Comparison of ENCODE assay signal across 21 cellular contexts in genomic region chr1:8010080-8010664, GRCh38. TPM values are rescaled to one million over a fixed set of nuclear protein-coding genes. Genes with fewer than 3 reads are reported as not detected.
DNase-seq lines count a peak whose midpoint lies in the region; ATAC-seq, FAIRE-seq and TF ChIP-seq lines count a peak whose summit lies in the region.
"Had no signal": no experiment of that assay in that cellular context is flagged by ENCODE, and none has a peak within 500 bp of the region (broad histone marks: within the 10 kb centered on the region; RNA-seq: fewer than 3 reads in every experiment).

No MANE protein-coding gene starts in this region.

- no peak for ATAC-seq in gastroesophageal sphincter
- ATAC-seq in gastrocnemius medialis: no peak
- no peak for ATAC-seq in activated CD8-positive, alpha-beta T cell treated with anti-CD3 and anti-CD28 coated beads for 36 hours
- ATAC-seq in HG03095 (IDR thresholded peaks at IDR 0.05; ENCODE audit: unreplicated experiment): no peak
- ATAC-seq: stimulated activated naive CD8-positive, alpha-beta T cell treated with anti-CD3 and anti-CD28 coated beads, Interleukin-15, amount 100 ng/mL, for 72 hours had no signal

- no peak overlapping the region for H3K27ac Mint-ChIP-seq in astrocyte (ENCODE audit: unreplicated experiment)
- no peak overlapping the region for H3K27ac Mint-ChIP-seq in activated CD8-positive, alpha-beta T cell treated with anti-CD3 and anti-CD28 coated beads for 36 hours
- H3K27ac Mint-ChIP-seq: activated naive CD8-positive, alpha-beta T cell treated with anti-CD3 and anti-CD28 coated beads, Interleukin-2, amount 10 ng/mL, durations not matched to agents 7 days and 5 days; activated T-helper 2 cell treated with anti-CD3 and anti-CD28 coated beads, Interferon-gamma antibody, Interleukin-2, Interleukin-4, amounts not matched to agents 10 μg/mL and 5 μg/mL and 100 μg/mL, durations not matched to agents 14 hours and 24 hours and 36 hours had no signal

- DNase-seq in HT-29 (ENCODE audit: low spot score) (peak; percentile 36), astrocyte (ENCODE audit: low read depth) (no peak), gastrocnemius medialis (no peak), tibial nerve (ENCODE audit: low spot score in 2 of 2) (no peak), vagina (ENCODE audit: extremely low spot score in 2 of 2) (no peak)
- DNase-seq in activated CD8-positive, alpha-beta T cell treated with anti-CD3 and anti-CD28 coated beads for 36 hours: no peak
- DNase-seq: activated CD4-positive, alpha-beta T cell treated with anti-CD3 and anti-CD28 coated beads for 4 hours; activated naive CD8-positive, alpha-beta T cell treated with anti-CD3 and anti-CD28 coated beads, Interleukin-2, amount 10 ng/mL, durations not matched to agents 7 days and 5 days; DMS79 treated with DMSO at 0.1 percent for 48 hours; GM23248; Kasumi-1; NCI-H1105; NCI-H2081 treated with DMSO at 0.1 percent for 48 hours; NCI-H524; stimulated activated CD4-positive, alpha-beta T cell treated with anti-CD3 and anti-CD28 coated beads, Interleukin-4, amount 100 ng/mL, for 24 hours; stimulated activated naive CD8-positive, alpha-beta T cell treated with anti-CD3 and anti-CD28 coated beads, Interleukin-15, amount 100 ng/mL, for 72 hours had no signal

- H3K4me3 Mint-ChIP-seq in astrocyte (ENCODE audit: unreplicated experiment): peak overlapping the region; percentile 41
- H3K4me3 Mint-ChIP-seq in activated CD8-positive, alpha-beta T cell treated with anti-CD3 and anti-CD28 coated beads for 36 hours: no peak overlapping the region
- H3K4me3 Mint-ChIP-seq: activated naive CD8-positive, alpha-beta T cell treated with anti-CD3 and anti-CD28 coated beads, Interleukin-2, amount 10 ng/mL, durations not matched to agents 7 days and 5 days; stimulated activated naive CD8-positive, alpha-beta T cell treated with anti-CD3 and anti-CD28 coated beads, Interleukin-15, amount 100 ng/mL, for 72 hours had no signal

- H3K4me1 ChIP-seq in astrocyte (ENCODE audit: insufficient read depth, low read length): peaks cover 12% of the 10 kb centered on the region
- peaks cover 1 to 80% (median 13%) of the 10 kb centered on the region in 3 donors for H3K4me1 ChIP-seq in gastroesophageal sphincter
- H3K4me1 ChIP-seq in gastrocnemius medialis: peaks cover 58 to 76% of the 10 kb centered on the region in 2 donors
- peaks cover 1 to 24% (median 10%) of the 10 kb centered on the region in 4 donors for H3K4me1 ChIP-seq in tibial nerve
- H3K4me1 ChIP-seq in vagina: peaks cover 37% of the 10 kb centered on the region

- H3K27me3 ChIP-seq in astrocyte (ENCODE audit: insufficient read depth, low read length) (no peaks in the 10 kb centered on the region), gastroesophageal sphincter (no peaks in the 10 kb centered on the region), gastrocnemius medialis (no peaks in the 10 kb centered on the region), tibial nerve (no peaks in the 10 kb centered on the region), vagina (no peaks in the 10 kb centered on the region)

- no peak overlapping the region for H3K9ac ChIP-seq in astrocyte (ENCODE audit: low read length)
- H3K9ac ChIP-seq: GM23248 had no signal

- no peak for TF ChIP-seq EP300 in gastroesophageal sphincter (IDR thresholded peaks at IDR 0.05)
- TF ChIP-seq EP300 in tibial nerve (IDR thresholded peaks at IDR 0.05): peak in 1 of 2 donors; percentile 21

- H3K36me3 ChIP-seq in astrocyte (ENCODE audit: insufficient read depth, low read length) (peaks cover 50% of the 10 kb centered on the region), gastroesophageal sphincter (peaks cover 27 to 72% of the 10 kb centered on the region in 2 donors), gastrocnemius medialis (peaks cover 4 to 29% of the 10 kb centered on the region in 2 donors), tibial nerve (peaks cover 0 to 54% (median 0%) of the 10 kb centered on the region in 3 donors), vagina (peaks cover 0 to 54% of the 10 kb centered on the region in 2 donors)

- no peak for FAIRE-seq in astrocyte (lab: Jason Lieb, UNC)
- FAIRE-seq: GM12892, HTR-8/SVneo had no signal

- no peak overlapping the region for H3K27ac ChIP-seq in astrocyte (ENCODE audit: low read depth, low read length)
- peak overlapping the region in 3 of 4 donors; percentile 7 to 62 (median 56) for H3K27ac ChIP-seq in gastroesophageal sphincter
- peak overlapping the region; percentile 76 to 94 (median 88) for H3K27ac ChIP-seq in gastrocnemius medialis
- H3K27ac ChIP-seq in tibial nerve: no peak overlapping the region
- H3K27ac ChIP-seq in vagina: no peak overlapping the region
- H3K27ac ChIP-seq: GM23248 had no signal

- POLR2A ChIA-PET in activated CD8-positive, alpha-beta T cell treated with anti-CD3 and anti-CD28 coated beads for 36 hours (lab: Charles Lee): no interaction called here

- H3K4me2 ChIP-seq in astrocyte (ENCODE audit: low read length): no peak overlapping the region

- peaks cover 57% of the 10 kb centered on the region for H3K79me2 ChIP-seq in astrocyte (ENCODE audit: insufficient read depth, low read length)

- in situ Hi-C loops in gastrocnemius medialis (cut with MboI; ENCODE audit: low sequenced_read_pairs in 4 of 4): no loop called here

- no peak overlapping the region for H2AFZ ChIP-seq in astrocyte (ENCODE audit: low read depth, low read length)
- H2AFZ ChIP-seq: GM23248 had no signal

- H3K9me3 ChIP-seq in astrocyte (ENCODE audit: insufficient read depth, low read depth, low read length): no peaks in the 10 kb centered on the region
- H3K9me3 ChIP-seq in gastroesophageal sphincter: no peaks in the 10 kb centered on the region
- H3K9me3 ChIP-seq in gastrocnemius medialis: no peaks in the 10 kb centered on the region
- no peaks in the 10 kb centered on the region for H3K9me3 ChIP-seq in tibial nerve
- H3K9me3 ChIP-seq in vagina: no peaks in the 10 kb centered on the region

- H3K36me3 Mint-ChIP-seq in astrocyte (ENCODE audit: low read depth, unreplicated experiment): peaks cover 14% of the 10 kb centered on the region
- H3K36me3 Mint-ChIP-seq in activated CD8-positive, alpha-beta T cell treated with anti-CD3 and anti-CD28 coated beads for 36 hours (ENCODE audit: low read depth): no peaks in the 10 kb centered on the region
- H3K36me3 Mint-ChIP-seq: activated naive CD8-positive, alpha-beta T cell treated with anti-CD3 and anti-CD28 coated beads, Interleukin-2, amount 10 ng/mL, durations not matched to agents 7 days and 5 days had no signal

- no peaks in the 10 kb centered on the region for H3K9me3 Mint-ChIP-seq in astrocyte (ENCODE audit: unreplicated experiment)
- H3K9me3 Mint-ChIP-seq in activated CD8-positive, alpha-beta T cell treated with anti-CD3 and anti-CD28 coated beads for 36 hours: no peaks in the 10 kb centered on the region
- H3K9me3 Mint-ChIP-seq: activated naive CD8-positive, alpha-beta T cell treated with anti-CD3 and anti-CD28 coated beads, Interleukin-2, amount 10 ng/mL, durations not matched to agents 7 days and 5 days; activated T-helper 2 cell treated with anti-CD3 and anti-CD28 coated beads, Interferon-gamma antibody, Interleukin-2, Interleukin-4, amounts not matched to agents 10 μg/mL and 5 μg/mL and 100 μg/mL, durations not matched to agents 14 hours and 24 hours and 36 hours; stimulated activated naive CD8-positive, alpha-beta T cell treated with anti-CD3 and anti-CD28 coated beads, Interleukin-15, amount 100 ng/mL, for 72 hours had no signal

- H3K27me3 Mint-ChIP-seq in astrocyte (ENCODE audit: low read depth, unreplicated experiment): no peaks in the 10 kb centered on the region
- no peaks in the 10 kb centered on the region for H3K27me3 Mint-ChIP-seq in activated CD8-positive, alpha-beta T cell treated with anti-CD3 and anti-CD28 coated beads for 36 hours
- H3K27me3 Mint-ChIP-seq: activated naive CD8-positive, alpha-beta T cell treated with anti-CD3 and anti-CD28 coated beads, Interleukin-2, amount 10 ng/mL, durations not matched to agents 7 days and 5 days had no signal

- TF ChIP-seq POLR2A in gastroesophageal sphincter (IDR thresholded peaks at IDR 0.05) (no peak), gastrocnemius medialis (IDR thresholded peaks at IDR 0.05) (no peak), tibial nerve (IDR thresholded peaks at IDR 0.05) (no peak), vagina (IDR thresholded peaks at IDR 0.05) (no peak)

- intact Hi-C loops in gastrocnemius medialis (cut with DNase I; ENCODE audit: low total_unique reads): loop anchor here (10.0 kb wide), 1 partner anchor 1055 kb away; the partner anchor contains the start of gene SLC2A5
- intact Hi-C loops in activated CD8-positive, alpha-beta T cell treated with anti-CD3 and anti-CD28 coated beads for 36 hours (cut with micrococcal nuclease): no loop called here
- intact Hi-C loops in vagina (cut with DNase I): no loop called here

- 73 to 82% methylated on average over 7 to 8 of the region's 8 CpGs for WGBS in gastroesophageal sphincter (ENCODE audit: low coverage in 1 of 2), 2 donors
- 78 to 82% methylated on average over 8 of the region's 8 CpGs for WGBS in tibial nerve, 2 donors

- H3K4me3 ChIP-seq in astrocyte (ENCODE audit: insufficient read depth, low read depth, low read length) (no peak overlapping the region), gastroesophageal sphincter (no peak overlapping the region), gastrocnemius medialis (no peak overlapping the region), tibial nerve (no peak overlapping the region), vagina (no peak overlapping the region)
- H3K4me3 ChIP-seq: GM23248 had no signal

- CTCF ChIA-PET in activated CD8-positive, alpha-beta T cell treated with anti-CD3 and anti-CD28 coated beads for 36 hours (lab: Charles Lee): interaction anchor here (10.2 kb wide), 1 partner anchor 339 kb away, joined by 120 read pairs; no protein-coding TSS in a partner anchor

- H3K4me1 Mint-ChIP-seq in astrocyte (ENCODE audit: low read depth, unreplicated experiment): peaks cover 42% of the 10 kb centered on the region
- peaks cover 4% of the 10 kb centered on the region for H3K4me1 Mint-ChIP-seq in activated CD8-positive, alpha-beta T cell treated with anti-CD3 and anti-CD28 coated beads for 36 hours (ENCODE audit: low read depth)
- H3K4me1 Mint-ChIP-seq: activated naive CD8-positive, alpha-beta T cell treated with anti-CD3 and anti-CD28 coated beads, Interleukin-2, amount 10 ng/mL, durations not matched to agents 7 days and 5 days had no signal

- TF ChIP-seq CTCF in astrocyte (IDR thresholded peaks at IDR 0.05; ENCODE audit: insufficient read depth, low read depth, low read length) (no peak), gastroesophageal sphincter (IDR thresholded peaks at IDR 0.05) (no peak), gastrocnemius medialis (IDR thresholded peaks at IDR 0.05 in 4 of 5, conservative IDR thresholded peaks at IDR 0.05 in 1 of 5) (no peak), tibial nerve (IDR thresholded peaks at IDR 0.05) (no peak), vagina (IDR thresholded peaks at IDR 0.05) (no peak)
- no peak for TF ChIP-seq CTCF in activated CD8-positive, alpha-beta T cell treated with anti-CD3 and anti-CD28 coated beads for 36 hours (IDR thresholded peaks at IDR 0.05)

- H4K20me1 ChIP-seq in astrocyte (ENCODE audit: insufficient read depth, low read length): peaks cover 64% of the 10 kb centered on the region

RNA-seq across cellular contexts. Expression of gene ERRFI1, which starts 15.9 kb away (rescaled TPM):
- total RNA-seq in HT-29 (2014; rRNA removed; shearing (Covaris generic)): 76.1 and 76.5 TPM in 2 replicates
- total RNA-seq in astrocyte: 81.5 and 119 TPM in 2 replicates
- total RNA-seq in gastroesophageal sphincter: 100 to 1,000 TPM; 344 to 570 (median 393) TPM
- total RNA-seq in gastrocnemius medialis: 100 to 1,000 TPM; 184 to 644 (median 448) TPM
- total RNA-seq in tibial nerve: 100 to 1,000 TPM in 2 of 4 donors, 10 to 100 TPM in 2; 63.9 to 152 (median 95.9) TPM
- 1 to 10 TPM; 1.6 to 2.2 TPM for total RNA-seq in activated CD8-positive, alpha-beta T cell treated with anti-CD3 and anti-CD28 coated beads for 36 hours
- 160 TPM for total RNA-seq in vagina

RNA-seq across cellular contexts. Expression of gene PARK7, which starts 48.7 kb away (rescaled TPM):
- 189 and 198 TPM in 2 replicates for total RNA-seq in HT-29 (2014; rRNA removed; shearing (Covaris generic))
- total RNA-seq in astrocyte: 268 and 282 TPM in 2 replicates
- total RNA-seq in gastroesophageal sphincter: 100 to 1,000 TPM; 208 to 250 (median 224) TPM
- 100 to 1,000 TPM; 291 to 370 (median 332) TPM for total RNA-seq in gastrocnemius medialis
- total RNA-seq in tibial nerve: 100 to 1,000 TPM; 161 to 216 (median 191) TPM
- 100 to 1,000 TPM; 539 to 552 TPM for total RNA-seq in activated CD8-positive, alpha-beta T cell treated with anti-CD3 and anti-CD28 coated beads for 36 hours
- 119 TPM for total RNA-seq in vagina

Comparison
In these comparisons a context has a peak if more than half of its experiments do, and no peak if none do; other contexts are left out.
1. H3K27ac ChIP-seq: peak in gastroesophageal sphincter (3 of 4) and gastrocnemius medialis (4 of 4); none in astrocyte (single experiment), tibial nerve (0 of 4) and vagina (single experiment).
2. RNA of gene ERRFI1, which starts 15.9 kb away (total RNA-seq): 184 to 644 TPM in gastrocnemius medialis, 344 to 570 TPM in gastroesophageal sphincter, 160 TPM in vagina (single experiment), 63.9 to 152 TPM in tibial nerve, 81.5 to 119 TPM in astrocyte and 76.1 to 76.5 TPM in HT-29; 1.6 to 2.2 TPM in activated CD8-positive, alpha-beta T cell treated with anti-CD3 and anti-CD28 coated beads for 36 hours; every median in the first group is over 10 times any median in the second.